In genomic region chr18:35610089-35610488, GRCh38 we compare ENCODE assay signal across 15 cellular contexts.
DNase-seq lines count a peak whose midpoint lies in the region; ATAC-seq and TF ChIP-seq lines count a peak whose summit lies in the region.
"Had no signal": no experiment of that assay in that cellular context is flagged by ENCODE, and none has a peak within 500 bp of the region (broad histone marks: within the 10 kb centered on the region; RNA-seq: fewer than 3 reads in every experiment).

No MANE protein-coding gene starts in this region.

- no peak overlapping the region for H3K27ac ChIP-seq in RWPE2 (ENCODE audit: poor library complexity, severe bottlenecking)
- H3K27ac ChIP-seq: adrenal gland; BLaER1 treated with 17β-estradiol and CSF1 and Interleukin-3, amounts not matched to agents 10 nM and 100 nM; stomach had no signal

- no peak overlapping the region for H3K4me3 ChIP-seq in RWPE2 (ENCODE audit: severe bottlenecking)
- H3K4me3 ChIP-seq: adrenal gland; BLaER1 treated with 17β-estradiol and CSF1 and Interleukin-3, amounts not matched to agents 10 nM and 100 nM; stomach had no signal

- peaks cover 23% of the 10 kb centered on the region for H3K4me1 ChIP-seq in RWPE2 (ENCODE audit: insufficient read depth, poor library complexity, severe bottlenecking)

- no peak for TF ChIP-seq CTCF in RWPE2 (IDR thresholded peaks at IDR 0.05; ENCODE audit: poor library complexity, severe bottlenecking)

- H3K9me3 ChIP-seq in RWPE2 (ENCODE audit: severe bottlenecking), result peaks cover 1% of the 10 kb centered on the region
- H3K9me3 ChIP-seq: adrenal gland, stomach had no signal

- no peaks in the 10 kb centered on the region for H3K36me3 ChIP-seq in RWPE2 (ENCODE audit: low read depth)
- H3K36me3 ChIP-seq: adrenal gland, stomach had no signal

- CTCF ChIA-PET in HEK293T (lab: Yijun Ruan, JAX), result no interaction called here

- POLR2A ChIA-PET in HEK293T (lab: Yijun Ruan, JAX), result interaction anchor here (0.8 to 2.2 kb wide), 3 partner anchors 10 to 113 kb away, joined by 3 to 5 read pairs (median 4); partner anchors contain the start of gene INO80C

- ATAC-seq in RWPE2 (ENCODE audit: low read depth) (peak; percentile 29; the same call in 1 of the 3 replicates), HG03196 (IDR thresholded peaks at IDR 0.05; ENCODE audit: unreplicated experiment) (no peak)
- ATAC-seq: activated T-cell treated with anti-CD3 and anti-CD28 coated beads, Interleukin-2, amount 50 U/mL, for 72 hours had no signal

- peak; percentile 29 for DNase-seq in DMS153 treated with DMSO at 0.1 percent for 48 hours (lab: John Stamatoyannopoulos, UW; ENCODE audit: unreplicated experiment)
- DNase-seq in HEK293T (ENCODE audit: extremely low spot score), result no peak
- no peak for DNase-seq in RWPE2 (ENCODE audit: low spot score)
- DNase-seq in iPS-NIHi7 (ENCODE audit: extremely low spot score), result peak; percentile 40
- no peak for DNase-seq in SIG-M5 treated with dmso at 0.1 percent for 504 hours (lab: John Stamatoyannopoulos, UW; ENCODE audit: unreplicated experiment)
- DNase-seq in stimulated activated naive CD4-positive, alpha-beta T cell (lab: John Stamatoyannopoulos, UW), result no peak
- no peak for DNase-seq in NCI-H1436 treated with DMSO at 0.1 percent for 48 hours (lab: John Stamatoyannopoulos, UW)
- DNase-seq: activated CD4-positive, alpha-beta T cell treated with anti-CD3 and anti-CD28 coated beads, Interleukin-2, amount 50 U/mL, for 48 hours; activated T-cell treated with anti-CD3 and anti-CD28 coated beads, Interleukin-2, amount 50 U/mL, for 72 hours; adrenal gland; NCI-H1092; posterior cingulate gyrus; stomach had no signal

- no peaks in the 10 kb centered on the region for H3K27me3 ChIP-seq in RWPE2 (ENCODE audit: insufficient read depth, poor library complexity, severe bottlenecking)
- H3K27me3 ChIP-seq: adrenal gland; BLaER1 treated with 17β-estradiol and CSF1 and Interleukin-3, amounts not matched to agents 10 nM and 100 nM; stomach had no signal

TF ChIP-seq in HEK293T, 16 proteins besides CTCF, POLR2A, EP300 and RAD21:
- TF ChIP-seq, protein P1, sequence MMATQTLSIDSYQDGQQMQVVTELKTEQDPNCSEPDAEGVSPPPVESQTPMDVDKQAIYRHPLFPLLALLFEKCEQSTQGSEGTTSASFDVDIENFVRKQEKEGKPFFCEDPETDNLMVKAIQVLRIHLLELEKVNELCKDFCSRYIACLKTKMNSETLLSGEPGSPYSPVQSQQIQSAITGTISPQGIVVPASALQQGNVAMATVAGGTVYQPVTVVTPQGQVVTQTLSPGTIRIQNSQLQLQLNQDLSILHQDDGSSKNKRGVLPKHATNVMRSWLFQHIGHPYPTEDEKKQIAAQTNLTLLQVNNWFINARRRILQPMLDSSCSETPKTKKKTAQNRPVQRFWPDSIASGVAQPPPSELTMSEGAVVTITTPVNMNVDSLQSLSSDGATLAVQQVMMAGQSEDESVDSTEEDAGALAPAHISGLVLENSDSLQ (IDR thresholded peaks at IDR 0.05), result peak; percentile 66
- TF ChIP-seq ELF4 (IDR thresholded peaks at IDR 0.05) (no peak), CTBP1 (IDR thresholded peaks at IDR 0.05; ENCODE audit: borderline replicate concordance) (no peak)
TF ChIP-seq in HEK293T: peak in this region for 1.

Comparison
In these comparisons a context has a peak if more than half of its experiments do, and no peak if none do; other contexts are left out.
1. DNase-seq: peak in DMS153 treated with DMSO at 0.1 percent for 48 hours (single experiment) and iPS-NIHi7 (single experiment); none in HEK293T (single experiment), RWPE2 (single experiment), SIG-M5 treated with dmso at 0.1 percent for 504 hours (single experiment), stimulated activated naive CD4-positive, alpha-beta T cell (0 of 6) and NCI-H1436 treated with DMSO at 0.1 percent for 48 hours (single experiment).